In genomic region chr14:57391609-57392195, GRCh38 we compare ENCODE assay signal across 8 cellular contexts. TPM values are rescaled to one million over a fixed set of nuclear protein-coding genes. Genes with fewer than 3 reads are reported as not detected.
DNase-seq lines count a peak whose midpoint lies in the region; ATAC-seq and TF ChIP-seq lines count a peak whose summit lies in the region.

No MANE protein-coding gene starts in this region.

- H3K27ac ChIP-seq in VCaP (peak overlapping the region; percentile 90), right cardiac atrium (ENCODE audit: low read length) (no peak overlapping the region), skeletal muscle tissue (ENCODE audit: low read depth, low read length) (peak overlapping the region; percentile 76)

- TF ChIP-seq CTCF in VCaP (conservative IDR thresholded peaks at IDR 0.05) = no peak

- CTCF ChIA-PET in activated CD4-positive, alpha-beta T cell treated with anti-CD3 and anti-CD28 coated beads, Interleukin-2, amount 10 ng/mL, durations not matched to agents 7 days and 5 days (lab: Charles Lee) = interaction anchor here (1.4 kb wide), 1 partner anchor 11 kb away, joined by 5 read pairs; no protein-coding TSS in a partner anchor

- in situ Hi-C loops in KBM-7 (cut with MboI; ENCODE audit: low pct_unique_long_range_greater_than_20kb, low sequenced_read_pairs) = no loop called here

- POLR2A ChIA-PET in activated CD4-positive, alpha-beta T cell treated with anti-CD3 and anti-CD28 coated beads, Interleukin-2, amount 10 ng/mL, durations not matched to agents 7 days and 5 days (lab: Charles Lee) = no interaction called here

- H3K36me3 Mint-ChIP-seq in activated CD4-positive, alpha-beta T cell treated with anti-CD3 and anti-CD28 coated beads, Interleukin-2, amount 10 ng/mL, durations not matched to agents 7 days and 5 days (ENCODE audit: low read depth) = peaks cover 22% of the 10 kb centered on the region

- no peak for ATAC-seq in right cardiac atrium

- peak overlapping the region; percentile 93 for H3K4me3 Mint-ChIP-seq in activated CD4-positive, alpha-beta T cell treated with anti-CD3 and anti-CD28 coated beads, Interleukin-2, amount 10 ng/mL, durations not matched to agents 7 days and 5 days

- no peaks in the 10 kb centered on the region for H3K27me3 ChIP-seq in right cardiac atrium (ENCODE audit: control insufficient read depth, insufficient read depth)
- no peaks in the 10 kb centered on the region for H3K27me3 ChIP-seq in skeletal muscle tissue (ENCODE audit: control insufficient read depth in 3 of 3, insufficient read depth in 3 of 3, low read length in 3 of 3)

- no peak for DNase-seq in activated CD4-positive, alpha-beta T cell treated with anti-CD3 and anti-CD28 coated beads, Interleukin-2, amount 10 ng/mL, durations not matched to agents 7 days and 5 days
- DNase-seq in activated CD4-positive, alpha-beta T cell treated with anti-CD3 and anti-CD28 coated beads for 48 hours = no peak
- DNase-seq in right cardiac atrium = no peak
- no peak for DNase-seq in inferior parietal cortex (ENCODE audit: extremely low spot score)
- DNase-seq in KBM-7 = no peak
- no peak for DNase-seq in NCI-H345 treated with DMSO at 0.1 percent for 48 hours (lab: John Stamatoyannopoulos, UW; ENCODE audit: unreplicated experiment)

- intact Hi-C loops in right cardiac atrium (cut with DNase I) = no loop called here

- no peaks in the 10 kb centered on the region for H3K9me3 Mint-ChIP-seq in activated CD4-positive, alpha-beta T cell treated with anti-CD3 and anti-CD28 coated beads, Interleukin-2, amount 10 ng/mL, durations not matched to agents 7 days and 5 days

- WGBS in right cardiac atrium = 23% methylated on average over 15 of the region's 15 CpGs

- peaks cover 3% of the 10 kb centered on the region for H3K4me1 ChIP-seq in right cardiac atrium (ENCODE audit: control insufficient read depth, insufficient read depth, low read length)
- peaks cover 22 to 31% (median 24%) of the 10 kb centered on the region in 3 donors for H3K4me1 ChIP-seq in skeletal muscle tissue (ENCODE audit: control insufficient read depth in 3 of 3, insufficient read depth in 3 of 3, low read length in 3 of 3)

- peak overlapping the region; percentile 70 for H3K4me3 ChIP-seq in right cardiac atrium (ENCODE audit: low read length)
- peak overlapping the region; percentile 80 to 90 (median 83) for H3K4me3 ChIP-seq in skeletal muscle tissue (ENCODE audit: low read length in 3 of 3)

- H3K9ac ChIP-seq in skeletal muscle tissue (ENCODE audit: low read depth in 1 of 3, low read length in 3 of 3) = peak overlapping the region; percentile 85 to 89 (median 87)

- H3K27me3 Mint-ChIP-seq in activated CD4-positive, alpha-beta T cell treated with anti-CD3 and anti-CD28 coated beads, Interleukin-2, amount 10 ng/mL, durations not matched to agents 7 days and 5 days = no peaks in the 10 kb centered on the region

- H3K4me1 Mint-ChIP-seq in activated CD4-positive, alpha-beta T cell treated with anti-CD3 and anti-CD28 coated beads, Interleukin-2, amount 10 ng/mL, durations not matched to agents 7 days and 5 days = peaks cover 48% of the 10 kb centered on the region

- peaks cover 0 to 2% (median 0%) of the 10 kb centered on the region in 3 donors for H3K36me3 ChIP-seq in skeletal muscle tissue (ENCODE audit: control insufficient read depth in 3 of 3, insufficient read depth in 3 of 3, low read length in 3 of 3)

- H3K27ac Mint-ChIP-seq in activated CD4-positive, alpha-beta T cell treated with anti-CD3 and anti-CD28 coated beads, Interleukin-2, amount 10 ng/mL, durations not matched to agents 7 days and 5 days = peak overlapping the region; percentile 84

- H3K9me3 ChIP-seq in right cardiac atrium (ENCODE audit: control insufficient read depth, low read length) = no peaks in the 10 kb centered on the region
- H3K9me3 ChIP-seq in skeletal muscle tissue (ENCODE audit: control insufficient read depth in 3 of 3, low read length in 3 of 3) = no peaks in the 10 kb centered on the region

RNA-seq across cellular contexts. Expression of gene NAA30, which starts 1.3 kb away (rescaled TPM):
- 10 to 100 TPM; 16.3 to 18.2 TPM for total RNA-seq in activated CD4-positive, alpha-beta T cell treated with anti-CD3 and anti-CD28 coated beads, Interleukin-2, amount 10 ng/mL, durations not matched to agents 7 days and 5 days
- total RNA-seq in right cardiac atrium (10 to 100 TPM; 20.3 to 23.8 (median 23.3) TPM), skeletal muscle tissue (25.1 TPM)
- 9.1 TPM for polyA plus RNA-seq in right cardiac atrium
